Comparison of ENCODE assay signal across 23 cellular contexts in genomic region chr5:16134204-16134603, GRCh38. TPM values are rescaled to one million over a fixed set of nuclear protein-coding genes. Genes with fewer than 3 reads are reported as not detected.
"Had no signal": no experiment of that assay in that cellular context is flagged by ENCODE, and none has a peak within 500 bp of the region (broad histone marks: within the 10 kb centered on the region; RNA-seq: fewer than 3 reads in every experiment).

No MANE protein-coding gene starts in this region.

- H3K27ac ChIP-seq: SJSA1, VCaP had no signal

- H3K9me3 ChIP-seq: SJSA1 had no signal

- DNase-seq: activated CD4-positive, alpha-beta memory T cell treated with anti-CD3 and anti-CD28 coated beads for 36 hours; activated CD4-positive, alpha-beta T cell treated with anti-CD3 and anti-CD28 coated beads, Interleukin-2, amount 10 ng/mL, durations not matched to agents 7 days and 5 days; activated CD4-positive, CD25-positive, alpha-beta regulatory T cell; activated CD8-positive, alpha-beta memory T cell treated with anti-CD3 and anti-CD28 coated beads for 24 hours; activated gamma-delta T cell; activated naive CD4-positive, alpha-beta T cell treated with anti-CD3 and anti-CD28 coated beads for 36 hours; activated T-cell treated with anti-CD3 and anti-CD28 coated beads, Interleukin-2, amount 50 U/mL, for 4 hours; amygdala; Kasumi-1; NCI-H1092; NCI-H1417 treated with DMSO at 0.1 percent for 48 hours; NCI-H1694; NCI-H446; NCI-H524 treated with DMSO at 0.1 percent for 48 hours; PC-3; T-cell; T-helper 2 cell; T1000 had no signal

- H3K36me3 ChIP-seq: SJSA1 had no signal

- H3K4me1 ChIP-seq: SJSA1 had no signal

- ATAC-seq: activated T-cell treated with anti-CD3 and anti-CD28 coated beads, Interleukin-2, amount 50 U/mL, for 4 hours; activated T-helper 17 cell treated with anti-CD3 and anti-CD28 coated beads, Interleukin-2, amount 50 U/mL, for 72 hours; K562; PC-3; T-cell had no signal

- H3K27me3 ChIP-seq: SJSA1 had no signal

- H3K4me3 ChIP-seq: K562, SJSA1 had no signal

RNA-seq across cellular contexts. Expression of gene MARCHF11, which starts 45.4 kb away (rescaled TPM):
- total RNA-seq: activated CD4-positive, alpha-beta memory T cell treated with anti-CD3 and anti-CD28 coated beads for 36 hours; activated CD4-positive, alpha-beta T cell treated with anti-CD3 and anti-CD28 coated beads, Interleukin-2, amount 10 ng/mL, durations not matched to agents 7 days and 5 days; activated naive CD4-positive, alpha-beta T cell treated with anti-CD3 and anti-CD28 coated beads for 36 hours; activated T-cell treated with anti-CD3 and anti-CD28 coated beads, Interleukin-2, amount 50 U/mL, for 4 hours; activated T-helper 17 cell treated with anti-CD3 and anti-CD28 coated beads, Interleukin-2, amount 50 U/mL, for 72 hours; astrocyte; K562; PC-3; SJSA1; T-cell had no signal
- polyA plus RNA-seq: K562 had no signal
